In genomic region chr1:221923921-221924598, GRCh38 we compare ENCODE assay signal across 30 cellular contexts.
DNase-seq lines count a peak whose midpoint lies in the region; ATAC-seq, FAIRE-seq and TF ChIP-seq lines count a peak whose summit lies in the region.
"Had no signal": no experiment of that assay in that cellular context is flagged by ENCODE, and none has a peak within 500 bp of the region (broad histone marks: within the 10 kb centered on the region; RNA-seq: fewer than 3 reads in every experiment).

No MANE protein-coding gene starts in this region.

- no peak overlapping the region for H3K4me2 ChIP-seq in K562 (ENCODE audit: insufficient read depth, low read length)
- H3K4me2 ChIP-seq in osteoblast (ENCODE audit: insufficient read depth, low read length), result no peak overlapping the region
- H3K4me2 ChIP-seq: KMS-11, smooth muscle cell had no signal

- in situ Hi-C loops in K562 (cut with MboI), result no loop called here

- no peak overlapping the region for H3K4me3 ChIP-seq in AG10803 (ENCODE audit: low read length)
- H3K4me3 ChIP-seq in K562, result no peak overlapping the region
- no peak overlapping the region for H3K4me3 ChIP-seq in osteoblast (ENCODE audit: insufficient read depth, low read length)
- H3K4me3 ChIP-seq: ascending aorta, esophagus squamous epithelium, SJSA1, smooth muscle cell, stomach, tibial artery had no signal

- H3K9me3 ChIP-seq in K562 (replicated peaks; ENCODE audit: control insufficient read depth, insufficient read depth, low read depth, low read length), result no peaks in the 10 kb centered on the region
- no peaks in the 10 kb centered on the region for H3K9me3 ChIP-seq in osteoblast (ENCODE audit: low read depth, low read length)
- H3K9me3 ChIP-seq: ascending aorta, esophagus squamous epithelium, SJSA1, tibial artery had no signal

- FAIRE-seq in K562 (lab: Jason Lieb, UNC), result peak; percentile 68
- FAIRE-seq: keratinocyte had no signal

- no peaks in the 10 kb centered on the region; a peak in 1 of 5 replicates for H3K27me3 ChIP-seq in K562 (ENCODE audit: control insufficient read depth in 2 of 2, insufficient read depth in 2 of 2, low read length in 2 of 2)
- H3K27me3 ChIP-seq in osteoblast (ENCODE audit: insufficient read depth, low read length), result no peaks in the 10 kb centered on the region
- H3K27me3 ChIP-seq: ascending aorta, esophagus squamous epithelium, stomach, tibial artery had no signal

- 3% methylated on average over 8 of the region's 8 CpGs for WGBS in K562 (ENCODE audit: insufficient coverage, low coverage, missing lambda C conversion rate)

- H4K20me1 ChIP-seq in K562 (replicated peaks; ENCODE audit: control insufficient read depth, insufficient read depth, low read length) (no peaks in the 10 kb centered on the region), osteoblast (ENCODE audit: insufficient read depth, low read length) (no peaks in the 10 kb centered on the region)

- H3K79me2 ChIP-seq in K562 (ENCODE audit: control insufficient read depth, insufficient read depth, low read length), result no peaks in the 10 kb centered on the region
- no peaks in the 10 kb centered on the region for H3K79me2 ChIP-seq in osteoblast (ENCODE audit: insufficient read depth, low read length)

- DNase-seq in AG10803 (ENCODE audit: low read depth) (peak; percentile 68), GM04504 (ENCODE audit: low read depth) (peak; percentile 60), K562 (ENCODE audit: extremely low read depth in 1 of 4, low spot score in 3 of 4) (no peak), osteoblast (ENCODE audit: insufficient read length, low spot score, missing footprints) (peak; percentile 82), amniotic stem cell (lab: John Stamatoyannopoulos, UW) (no peak)
- no peak for DNase-seq in stimulated activated CD8-positive, alpha-beta memory T cell treated with anti-CD3 and anti-CD28 coated beads, Interleukin-4, amount 100 ng/mL, for 48 hours
- DNase-seq: activated CD4-positive, alpha-beta memory T cell treated with anti-CD3 and anti-CD28 coated beads, Interleukin-2, amount 10 ng/mL, durations not matched to agents 7 days and 5 days; AML-193; CD4-positive, alpha-beta memory T cell; dermis blood vessel endothelial cell; esophagus squamous epithelium; glutamatergic neuron; H9; midbrain; naive thymus-derived CD8-positive, alpha-beta T cell; NCI-H146; NCI-H446 treated with DMSO at 0.1 percent for 48 hours; occipital lobe; stimulated activated CD4-positive, alpha-beta T cell treated with anti-CD3 and anti-CD28 coated beads, Interleukin-1b, Interleukin-23, amount 100 ng/mL, for 48 hours; stomach; T-cell; tibial artery had no signal

- CTCF ChIA-PET in K562 (lab: Yijun Ruan, JAX; ENCODE audit: low intra/inter-chr PET ratio), result no interaction called here

- H3K9ac ChIP-seq in K562 (ENCODE audit: insufficient read depth in 1 of 2, low read depth in 2 of 2, low read length in 2 of 2), result no peak overlapping the region
- H3K9ac ChIP-seq: KMS-11 had no signal

- no peaks in the 10 kb centered on the region for H3K4me1 ChIP-seq in K562 (replicated peaks in 1 of 2; ENCODE audit: control insufficient read depth in 2 of 2, insufficient read depth in 2 of 2, low read length in 2 of 2)
- peaks cover 12% of the 10 kb centered on the region for H3K4me1 ChIP-seq in osteoblast (ENCODE audit: insufficient read depth, low read length)
- H3K4me1 ChIP-seq: ascending aorta, esophagus squamous epithelium, SJSA1, stomach, tibial artery had no signal

- no peak for TF ChIP-seq CTCF in AG10803 (conservative IDR thresholded peaks at IDR 0.05; ENCODE audit: low read length)
- no peak for TF ChIP-seq CTCF in K562 (IDR thresholded peaks at IDR 0.05 in 2 of 3, conservative IDR thresholded peaks at IDR 0.05 in 1 of 3; ENCODE audit: insufficient read depth in 2 of 3, low read depth in 1 of 3, low read length in 3 of 3)
- no peak for TF ChIP-seq CTCF in osteoblast (IDR thresholded peaks at IDR 0.05; ENCODE audit: extremely low read depth, low read depth, low read length)

- H3K9me1 ChIP-seq in K562 (ENCODE audit: control insufficient read depth, insufficient read depth, low read length), result no peaks in the 10 kb centered on the region

- POLR2A ChIA-PET in K562 (lab: Yijun Ruan, JAX), result no interaction called here

- intact Hi-C loops in K562 (cut with micrococcal nuclease), result no loop called here

- TF ChIP-seq POLR2A in K562 (conservative IDR thresholded peaks at IDR 0.05), result no peak

- H3K27ac ChIP-seq in K562 (ENCODE audit: extremely low read depth, low read depth, low read length) (no peak overlapping the region), osteoblast (ENCODE audit: low read depth, low read length) (peak overlapping the region; percentile 69)
- H3K27ac ChIP-seq: ascending aorta, esophagus squamous epithelium, KMS-11, SJSA1, stomach, tibial artery had no signal

- H2AFZ ChIP-seq in K562 (ENCODE audit: low read depth, low read length), result no peak overlapping the region
- H2AFZ ChIP-seq in osteoblast (ENCODE audit: low read length), result peak overlapping the region; percentile 87

- TF ChIP-seq RAD21 in K562 (CRISPR knock-in tag; conservative IDR thresholded peaks at IDR 0.05 in 1 of 2, IDR thresholded peaks at IDR 0.05 in 1 of 2), result no peak

- no TSS peak for BruUV-seq in K562 (replicated peaks; lab: Mats Ljungman, UMichigan)

- H3K36me3 ChIP-seq in K562 (ENCODE audit: control insufficient read depth, insufficient read depth, low read length) (no peaks in the 10 kb centered on the region), osteoblast (ENCODE audit: insufficient read depth, low read length) (no peaks in the 10 kb centered on the region)
- H3K36me3 ChIP-seq: ascending aorta, esophagus squamous epithelium, SJSA1, stomach, tibial artery had no signal

- ATAC-seq in K562 (no peak; the same call in none of the 3 replicates), GM18520 (IDR thresholded peaks at IDR 0.05; ENCODE audit: unreplicated experiment) (no peak)
- ATAC-seq: activated CD4-positive, CD25-positive, alpha-beta regulatory T cell treated with anti-CD3 and anti-CD28 coated beads, Interleukin-2, amount 50 U/mL, for 24 hours; activated T-helper 17 cell treated with anti-CD3 and anti-CD28 coated beads, Interleukin-2, amount 50 U/mL, for 72 hours; naive thymus-derived CD8-positive, alpha-beta T cell; T-cell had no signal

- TF ChIP-seq EP300 in K562 (IDR thresholded peaks at IDR 0.05; ENCODE audit: low read length), result no peak

TF ChIP-seq in K562, 482 proteins besides CTCF, POLR2A, EP300 and RAD21 (continues in another document):
- no peak for TF ChIP-seq FOXJ2 (tag; IDR thresholded peaks at IDR 0.05)
- TF ChIP-seq NFE2 (IDR thresholded peaks at IDR 0.05; ENCODE audit: low read depth), result no peak
- no peak for TF ChIP-seq CSDE1 (IDR thresholded peaks at IDR 0.05)
- TF ChIP-seq, protein P1, sequence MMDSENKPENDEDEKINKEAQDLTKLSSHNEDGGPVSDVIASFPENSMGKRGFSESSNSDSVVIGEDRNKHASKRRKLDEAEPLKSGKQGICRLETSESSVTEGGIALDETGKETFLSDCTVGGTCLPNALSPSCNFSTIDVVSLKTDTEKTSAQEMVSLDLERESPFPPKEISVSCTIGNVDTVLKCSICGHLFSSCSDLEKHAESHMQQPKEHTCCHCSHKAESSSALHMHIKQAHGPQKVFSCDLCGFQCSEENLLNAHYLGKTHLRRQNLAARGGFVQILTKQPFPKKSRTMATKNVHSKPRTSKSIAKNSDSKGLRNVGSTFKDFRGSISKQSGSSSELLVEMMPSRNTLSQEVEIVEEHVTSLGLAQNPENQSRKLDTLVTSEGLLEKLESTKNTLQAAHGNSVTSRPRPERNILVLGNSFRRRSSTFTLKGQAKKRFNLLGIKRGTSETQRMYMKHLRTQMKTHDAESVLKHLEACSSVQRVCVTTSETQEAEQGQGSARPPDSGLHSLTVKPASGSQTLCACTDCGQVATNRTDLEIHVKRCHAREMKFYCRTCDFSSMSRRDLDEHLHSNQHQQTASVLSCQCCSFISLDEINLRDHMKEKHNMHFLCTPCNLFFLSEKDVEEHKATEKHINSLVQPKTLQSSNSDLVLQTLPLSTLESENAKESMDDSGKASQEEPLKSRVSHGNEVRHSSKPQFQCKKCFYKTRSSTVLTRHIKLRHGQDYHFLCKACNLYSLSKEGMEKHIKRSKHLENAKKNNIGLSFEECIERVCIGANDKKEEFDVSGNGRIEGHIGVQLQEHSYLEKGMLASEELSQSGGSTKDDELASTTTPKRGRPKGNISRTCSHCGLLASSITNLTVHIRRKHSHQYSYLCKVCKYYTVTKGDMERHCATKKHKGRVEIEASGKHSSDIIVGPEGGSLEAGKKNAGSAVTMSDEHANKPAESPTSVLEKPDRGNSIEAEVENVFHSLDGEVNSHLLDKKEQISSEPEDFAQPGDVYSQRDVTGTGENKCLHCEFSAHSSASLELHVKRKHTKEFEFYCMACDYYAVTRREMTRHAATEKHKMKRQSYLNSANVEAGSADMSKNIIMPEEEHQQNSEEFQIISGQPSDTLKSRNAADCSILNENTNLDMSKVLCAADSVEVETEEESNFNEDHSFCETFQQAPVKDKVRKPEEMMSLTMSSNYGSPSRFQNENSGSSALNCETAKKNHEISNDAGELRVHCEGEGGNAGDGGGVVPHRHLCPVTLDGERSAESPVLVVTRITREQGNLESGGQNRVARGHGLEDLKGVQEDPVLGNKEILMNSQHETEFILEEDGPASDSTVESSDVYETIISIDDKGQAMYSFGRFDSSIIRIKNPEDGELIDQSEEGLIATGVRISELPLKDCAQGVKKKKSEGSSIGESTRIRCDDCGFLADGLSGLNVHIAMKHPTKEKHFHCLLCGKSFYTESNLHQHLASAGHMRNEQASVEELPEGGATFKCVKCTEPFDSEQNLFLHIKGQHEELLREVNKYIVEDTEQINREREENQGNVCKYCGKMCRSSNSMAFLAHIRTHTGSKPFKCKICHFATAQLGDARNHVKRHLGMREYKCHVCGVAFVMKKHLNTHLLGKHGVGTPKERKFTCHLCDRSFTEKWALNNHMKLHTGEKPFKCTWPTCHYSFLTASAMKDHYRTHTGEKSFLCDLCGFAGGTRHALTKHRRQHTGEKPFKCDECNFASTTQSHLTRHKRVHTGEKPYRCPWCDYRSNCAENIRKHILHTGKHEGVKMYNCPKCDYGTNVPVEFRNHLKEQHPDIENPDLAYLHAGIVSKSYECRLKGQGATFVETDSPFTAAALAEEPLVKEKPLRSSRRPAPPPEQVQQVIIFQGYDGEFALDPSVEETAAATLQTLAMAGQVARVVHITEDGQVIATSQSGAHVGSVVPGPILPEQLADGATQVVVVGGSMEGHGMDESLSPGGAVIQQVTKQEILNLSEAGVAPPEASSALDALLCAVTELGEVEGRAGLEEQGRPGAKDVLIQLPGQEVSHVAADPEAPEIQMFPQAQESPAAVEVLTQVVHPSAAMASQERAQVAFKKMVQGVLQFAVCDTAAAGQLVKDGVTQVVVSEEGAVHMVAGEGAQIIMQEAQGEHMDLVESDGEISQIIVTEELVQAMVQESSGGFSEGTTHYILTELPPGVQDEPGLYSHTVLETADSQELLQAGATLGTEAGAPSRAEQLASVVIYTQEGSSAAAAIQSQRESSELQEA (IDR thresholded peaks at IDR 0.05; ENCODE audit: low read depth), result no peak
- TF ChIP-seq TGIF2 (CRISPR knock-in tag; IDR thresholded peaks at IDR 0.05), result no peak
- no peak for TF ChIP-seq CEBPB (tag; IDR thresholded peaks at IDR 0.05)

Comparison
In these comparisons a context has a peak if more than half of its experiments do, and no peak if none do; other contexts are left out.
1. DNase-seq: peak in AG10803 (single experiment), GM04504 (single experiment) and osteoblast (single experiment); none in K562 (0 of 4), stimulated activated CD8-positive, alpha-beta memory T cell treated with anti-CD3 and anti-CD28 coated beads, Interleukin-4, amount 100 ng/mL, for 48 hours (single experiment) and amniotic stem cell (single experiment).